9 cellular contexts compared by ENCODE assay signal in the genomic region with DNA sequence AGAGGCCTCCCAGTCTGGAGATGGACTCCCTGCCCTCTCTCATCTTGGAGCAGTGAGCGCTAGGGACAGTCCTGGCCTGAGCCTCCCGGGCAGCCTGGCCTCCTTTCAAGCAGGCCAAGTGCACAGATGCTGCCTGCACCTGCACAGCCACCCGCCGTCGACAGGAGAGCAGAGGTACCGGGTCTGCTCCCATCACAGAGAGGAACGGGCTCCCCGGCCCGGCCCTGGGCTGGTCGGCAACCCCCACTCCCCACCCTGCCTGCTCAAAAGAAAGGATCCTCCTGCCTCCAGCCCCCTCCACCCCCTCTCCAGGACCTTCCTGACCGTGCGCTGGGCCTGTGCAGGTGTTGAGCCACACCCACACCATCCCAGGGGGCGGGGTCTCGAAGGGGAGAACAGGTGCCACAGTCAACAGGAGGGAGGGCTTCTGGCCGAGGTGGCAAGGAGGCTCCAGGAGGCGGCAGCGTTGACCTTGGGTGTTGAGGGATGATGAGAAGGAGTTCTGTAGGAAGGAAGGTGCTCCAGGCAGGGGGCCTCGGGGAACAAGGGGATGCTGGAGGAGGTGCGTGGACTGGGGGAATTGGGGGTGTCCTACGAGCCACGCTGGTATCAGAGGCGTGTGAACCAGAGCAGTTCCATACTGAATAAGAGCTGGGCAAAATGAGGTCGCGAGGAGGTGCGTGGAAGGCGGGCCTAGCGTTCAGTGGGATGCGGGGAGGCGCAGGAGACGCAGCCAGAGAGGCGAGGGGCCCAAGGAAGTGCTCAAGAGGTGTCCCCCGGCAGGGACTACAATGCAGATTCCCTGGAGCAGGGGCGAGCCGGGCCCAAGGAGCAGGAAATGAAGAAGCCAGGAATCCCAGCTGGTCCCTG. TPM values are rescaled to one million over a fixed set of nuclear protein-coding genes. Genes with fewer than 3 reads are reported as not detected.
A peak's percentile ranks its signal among the peaks of the same experiment; 100 is the strongest.
DNase-seq lines count a peak whose midpoint lies in the region; ATAC-seq and TF ChIP-seq lines count a peak whose summit lies in the region.
"Had no signal": no experiment of that assay in that cellular context is flagged by ENCODE, and none has a peak within 500 bp of the region (broad histone marks: within the 10 kb centered on the region; RNA-seq: fewer than 3 reads in every experiment).

No MANE protein-coding gene starts in this region.

- POLR2A ChIA-PET in BJ (lab: Charles Lee): no interaction called here
- POLR2A ChIA-PET in HEK293 (lab: Yijun Ruan, JAX): interaction anchor here (0.5 to 1.2 kb wide), 6 partner anchors 22 to 919 kb away, joined by 3 to 11 read pairs (median 6); a partner anchor contains a TSS

- no peaks in the 10 kb centered on the region for H3K79me2 ChIP-seq in SU-DHL-6 (ENCODE audit: insufficient read depth, low read length)

- no peaks in the 10 kb centered on the region for H3K9me2 ChIP-seq in SU-DHL-6 (replicated peaks; ENCODE audit: insufficient read depth, low read length)

- CTCF ChIA-PET in BJ (lab: Yijun Ruan, JAX): interaction anchor here (0.7 to 0.9 kb wide), 3 partner anchors 15 to 433 kb away, joined by 3 read pairs; no protein-coding TSS in a partner anchor
- CTCF ChIA-PET in HEK293 (lab: Yijun Ruan, JAX): interaction anchor here (0.6 to 1.0 kb wide), 4 partner anchors 47 to 358 kb away, joined by 3 to 6 read pairs (median 4); a partner anchor contains a TSS

- no peak for DNase-seq in BJ (ENCODE audit: low read depth)
- peak; percentile 30 to 70 (median 39) for DNase-seq in right cardiac atrium
- DNase-seq in suprapubic skin (ENCODE audit: low spot score in 2 of 2): no peak
- no peak for DNase-seq in SKM-1 (lab: John Stamatoyannopoulos, UW; ENCODE audit: unreplicated experiment)
- no peak for DNase-seq in NCI-H2227 (lab: John Stamatoyannopoulos, UW; ENCODE audit: unreplicated experiment)
- no peak for DNase-seq in ureter (ENCODE audit: low spot score)

- intact Hi-C loops in right cardiac atrium (cut with DNase I): no loop called here

- no peak for ATAC-seq in right cardiac atrium

- no peaks in the 10 kb centered on the region for H4K20me1 ChIP-seq in SU-DHL-6 (ENCODE audit: low read depth, low read length)

- no peak overlapping the region for H3K27ac ChIP-seq in HEK293 (ENCODE audit: extremely low read depth, low read depth, low read length)
- H3K27ac ChIP-seq in SU-DHL-6 (ENCODE audit: low read depth, low read length): no peak overlapping the region
- H3K27ac ChIP-seq in right cardiac atrium (ENCODE audit: low read length): no peak overlapping the region
- no peak overlapping the region for H3K27ac ChIP-seq in suprapubic skin
- H3K27ac ChIP-seq: thyroid gland had no signal

- H3K9me3 ChIP-seq in HEK293 (ENCODE audit: control insufficient read depth, insufficient read depth, low read depth, low read length) (no peaks in the 10 kb centered on the region), SU-DHL-6 (ENCODE audit: insufficient read depth, low read length) (no peaks in the 10 kb centered on the region), right cardiac atrium (ENCODE audit: control insufficient read depth, low read length) (no peaks in the 10 kb centered on the region), suprapubic skin (no peaks in the 10 kb centered on the region)
- H3K9me3 ChIP-seq: thyroid gland had no signal

- TF ChIP-seq POLR2A in suprapubic skin (IDR thresholded peaks at IDR 0.05): no peak

- peak overlapping the region; percentile 50 for H3K4me2 ChIP-seq in SU-DHL-6 (ENCODE audit: low read depth, low read length, poor library complexity, severe bottlenecking)

- H3K4me3 ChIP-seq in BJ (ENCODE audit: low read depth, low read length): peak overlapping the region; percentile 29
- H3K4me3 ChIP-seq in HEK293 (ENCODE audit: low read depth, low read length): no peak overlapping the region
- H3K4me3 ChIP-seq in SU-DHL-6 (ENCODE audit: insufficient read depth, low read length, poor library complexity, severe bottlenecking): no peak overlapping the region
- H3K4me3 ChIP-seq in right cardiac atrium (ENCODE audit: low read length): peak overlapping the region; percentile 22
- H3K4me3 ChIP-seq in suprapubic skin: peak overlapping the region; percentile 26

- H3K9ac ChIP-seq in SU-DHL-6 (ENCODE audit: low read length): peak overlapping the region; percentile 23; the same call in 1 of the 2 replicates

- TF ChIP-seq EP300 in suprapubic skin (IDR thresholded peaks at IDR 0.05): no peak

- WGBS in right cardiac atrium: 17% methylated on average over 34 of the region's 34 CpGs
- WGBS in suprapubic skin: 17% methylated on average over 28 of the region's 34 CpGs

- no peak overlapping the region for H2AFZ ChIP-seq in SU-DHL-6 (ENCODE audit: low read depth, low read length, severe bottlenecking)

- H3K36me3 ChIP-seq in BJ (ENCODE audit: control insufficient read depth, insufficient read depth, low read length): no peaks in the 10 kb centered on the region; the same call in 1 of the 2 replicates
- no peaks in the 10 kb centered on the region for H3K36me3 ChIP-seq in HEK293 (ENCODE audit: control insufficient read depth in 2 of 2, insufficient read depth in 1 of 2, low read length in 2 of 2)
- H3K36me3 ChIP-seq in SU-DHL-6 (ENCODE audit: low read length): no peaks in the 10 kb centered on the region
- no peaks in the 10 kb centered on the region for H3K36me3 ChIP-seq in suprapubic skin
- H3K36me3 ChIP-seq: thyroid gland had no signal

- TF ChIP-seq CTCF in BJ (IDR thresholded peaks at IDR 0.05; ENCODE audit: insufficient read depth, low read depth, low read length) (no peak), HEK293 (tag by site-specific recombination; IDR thresholded peaks at IDR 0.05) (peak; percentile 47; the same call in 1 of the 2 replicates), SU-DHL-6 (IDR thresholded peaks at IDR 0.05; ENCODE audit: insufficient read depth, low read length, poor library complexity, severe bottlenecking) (no peak), suprapubic skin (IDR thresholded peaks at IDR 0.05) (no peak)

- H3K4me1 ChIP-seq in HEK293 (ENCODE audit: control insufficient read depth, insufficient read depth, low read length): peaks cover 3% of the 10 kb centered on the region; the same call in 1 of the 2 replicates
- H3K4me1 ChIP-seq in right cardiac atrium (ENCODE audit: control insufficient read depth, insufficient read depth, low read length): no peaks in the 10 kb centered on the region
- peaks cover 27% of the 10 kb centered on the region for H3K4me1 ChIP-seq in suprapubic skin

- no peaks in the 10 kb centered on the region for H3F3A ChIP-seq in SU-DHL-6 (ENCODE audit: insufficient read depth)

- H3K27me3 ChIP-seq in BJ (ENCODE audit: control insufficient read depth, insufficient read depth, low read length): peaks cover 6% of the 10 kb centered on the region
- H3K27me3 ChIP-seq in SU-DHL-6 (ENCODE audit: low read length): no peaks in the 10 kb centered on the region
- H3K27me3 ChIP-seq in right cardiac atrium (ENCODE audit: control insufficient read depth, insufficient read depth): no peaks in the 10 kb centered on the region
- peaks cover 56% of the 10 kb centered on the region for H3K27me3 ChIP-seq in suprapubic skin
- H3K27me3 ChIP-seq: thyroid gland had no signal

TF ChIP-seq in HEK293, 187 proteins besides CTCF, POLR2A, EP300 and RAD21 (continues in another document):
- no peak for TF ChIP-seq ZNF132 (tag by site-specific recombination; IDR thresholded peaks at IDR 0.05; ENCODE audit: borderline replicate concordance)
- TF ChIP-seq ZBTB1 (tag by site-specific recombination; IDR thresholded peaks at IDR 0.05): no peak
- no peak for TF ChIP-seq ZNF335 (tag by site-specific recombination; conservative IDR thresholded peaks at IDR 0.05)
- TF ChIP-seq SCRT2 (tag by site-specific recombination; IDR thresholded peaks at IDR 0.05): peak; percentile 89
- no peak for TF ChIP-seq ZNF239 (tag by site-specific recombination; IDR thresholded peaks at IDR 0.05)
- TF ChIP-seq, protein P1, sequence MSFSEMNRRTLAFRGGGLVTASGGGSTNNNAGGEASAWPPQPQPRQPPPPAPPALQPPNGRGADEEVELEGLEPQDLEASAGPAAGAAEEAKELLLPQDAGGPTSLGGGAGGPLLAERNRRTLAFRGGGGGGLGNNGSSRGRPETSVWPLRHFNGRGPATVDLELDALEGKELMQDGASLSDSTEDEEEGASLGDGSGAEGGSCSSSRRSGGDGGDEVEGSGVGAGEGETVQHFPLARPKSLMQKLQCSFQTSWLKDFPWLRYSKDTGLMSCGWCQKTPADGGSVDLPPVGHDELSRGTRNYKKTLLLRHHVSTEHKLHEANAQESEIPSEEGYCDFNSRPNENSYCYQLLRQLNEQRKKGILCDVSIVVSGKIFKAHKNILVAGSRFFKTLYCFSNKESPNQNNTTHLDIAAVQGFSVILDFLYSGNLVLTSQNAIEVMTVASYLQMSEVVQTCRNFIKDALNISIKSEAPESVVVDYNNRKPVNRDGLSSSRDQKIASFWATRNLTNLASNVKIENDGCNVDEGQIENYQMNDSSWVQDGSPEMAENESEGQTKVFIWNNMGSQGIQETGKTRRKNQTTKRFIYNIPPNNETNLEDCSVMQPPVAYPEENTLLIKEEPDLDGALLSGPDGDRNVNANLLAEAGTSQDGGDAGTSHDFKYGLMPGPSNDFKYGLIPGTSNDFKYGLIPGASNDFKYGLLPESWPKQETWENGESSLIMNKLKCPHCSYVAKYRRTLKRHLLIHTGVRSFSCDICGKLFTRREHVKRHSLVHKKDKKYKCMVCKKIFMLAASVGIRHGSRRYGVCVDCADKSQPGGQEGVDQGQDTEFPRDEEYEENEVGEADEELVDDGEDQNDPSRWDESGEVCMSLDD (tag by site-specific recombination; IDR thresholded peaks at IDR 0.05): 0 out of 2 replicates have a peak, but pooled peaks have one; percentile 21
- no peak for TF ChIP-seq OVOL3 (tag by site-specific recombination; IDR thresholded peaks at IDR 0.05)
- TF ChIP-seq ZNF202 (tag by site-specific recombination; IDR thresholded peaks at IDR 0.05; ENCODE audit: borderline replicate concordance): no peak

RNA-seq across cellular contexts. Expression of a gene that starts 1.0 kb away (rescaled TPM):
- polyA plus RNA-seq in BJ (2011; rRNA removed) (0.04 and 0.07 TPM in 2 replicates), right cardiac atrium (0.05 TPM)
- polyA minus RNA-seq in BJ (2011; rRNA and poly(A)+ RNA removed): not detected in 2 replicates
- total RNA-seq in right cardiac atrium (under 1 TPM; 0.09 to 0.14 (median 0.13) TPM), suprapubic skin (under 1 TPM in 2 of 4 donors, not detected in 2; 0.16 to 0.48 TPM), ureter (not detected)
- total RNA-seq: thyroid gland had no signal

RNA-seq across cellular contexts. Expression of a gene that starts 29.8 kb away (rescaled TPM):
- polyA plus RNA-seq in BJ (2011; rRNA removed): 0.11 and 0.12 TPM in 2 replicates
- polyA minus RNA-seq in BJ (2011; rRNA and poly(A)+ RNA removed): not detected in 2 replicates
- under 1 TPM in 2 of 4 donors, not detected in 2; 0.12 to 0.69 TPM for total RNA-seq in right cardiac atrium
- 0.05 TPM for polyA plus RNA-seq in right cardiac atrium
- total RNA-seq in suprapubic skin: 1 to 10 TPM in 3 of 4 donors, under 1 TPM in 1; 0.72 to 6.6 (median 4.7) TPM
- 2.5 TPM for total RNA-seq in ureter

RNA-seq across cellular contexts. Expression of a gene that starts 46.9 kb away (rescaled TPM):
- polyA plus RNA-seq in BJ (2011; rRNA removed) (5.5 and 5.9 TPM in 2 replicates), right cardiac atrium (1.6 TPM)
- 4.1 and 6.3 TPM in 2 replicates for polyA minus RNA-seq in BJ (2011; rRNA and poly(A)+ RNA removed)
- total RNA-seq in right cardiac atrium (1 to 10 TPM; 6.6 to 9.0 (median 8.0) TPM), suprapubic skin (10 to 100 TPM; 22.0 to 69.6 (median 26.0) TPM), ureter (10.0 TPM)

Comparison
In these comparisons a context has a peak if more than half of its experiments do, and no peak if none do; other contexts are left out.
1. DNase-seq: peak in right cardiac atrium (3 of 3); none in BJ (single experiment), suprapubic skin (0 of 2), SKM-1 (single experiment), NCI-H2227 (single experiment) and ureter (single experiment).
2. H3K4me3 ChIP-seq: peak in BJ (single experiment), right cardiac atrium (single experiment) and suprapubic skin (single experiment); none in HEK293 (single experiment) and SU-DHL-6 (single experiment).